In the genomic region with DNA sequence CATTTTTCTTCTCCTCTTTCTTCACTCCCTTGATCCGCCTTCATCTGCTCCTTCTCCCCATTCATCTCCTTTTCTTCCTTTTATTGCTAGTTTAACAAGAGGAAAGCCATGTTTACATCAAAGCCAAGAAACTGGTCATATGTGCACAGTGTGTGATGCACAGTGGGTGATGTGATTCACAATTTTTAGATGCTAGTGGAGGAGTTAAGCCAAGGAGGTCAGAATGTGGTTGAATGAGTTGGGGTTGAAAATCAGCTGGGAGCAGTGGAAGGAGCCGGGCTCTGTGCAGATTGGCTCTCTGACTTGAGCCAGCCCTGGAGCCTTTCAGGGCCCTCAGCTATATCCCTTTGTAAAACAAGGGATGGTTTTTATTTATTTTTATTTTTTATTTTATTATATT, we compare ENCODE assay signal across 20 cellular contexts.
"Had no signal": no experiment of that assay in that cellular context is flagged by ENCODE, and none has a peak within 500 bp of the region (broad histone marks: within the 10 kb centered on the region; RNA-seq: fewer than 3 reads in every experiment).

No MANE protein-coding gene starts in this region.

- H3K4me3 ChIP-seq: prostate gland, spleen, thoracic aorta, upper lobe of right lung had no signal

- H3K4me1 Mint-ChIP-seq: memory B cell, nephron had no signal

- H3K27ac Mint-ChIP-seq: activated CD4-positive, alpha-beta T cell treated with anti-CD3 and anti-CD28 coated beads, Interleukin-2, amount 10 ng/mL, durations not matched to agents 7 days and 5 days; activated naive CD8-positive, alpha-beta T cell; effector memory CD8-positive, alpha-beta T cell; memory B cell; nephron; stimulated activated naive CD8-positive, alpha-beta T cell treated with anti-CD3 and anti-CD28 coated beads, Interleukin-15, amount 100 ng/mL, for 72 hours had no signal

- H3K27me3 Mint-ChIP-seq: activated CD4-positive, alpha-beta T cell treated with anti-CD3 and anti-CD28 coated beads, Interleukin-2, amount 10 ng/mL, durations not matched to agents 7 days and 5 days; activated naive CD8-positive, alpha-beta T cell; effector memory CD8-positive, alpha-beta T cell; memory B cell; stimulated activated naive CD8-positive, alpha-beta T cell treated with anti-CD3 and anti-CD28 coated beads, Interleukin-15, amount 100 ng/mL, for 72 hours had no signal

- H3K4me3 Mint-ChIP-seq: activated CD4-positive, alpha-beta T cell treated with anti-CD3 and anti-CD28 coated beads, Interleukin-2, amount 10 ng/mL, durations not matched to agents 7 days and 5 days; activated naive CD8-positive, alpha-beta T cell; effector memory CD8-positive, alpha-beta T cell; memory B cell; nephron; stimulated activated naive CD8-positive, alpha-beta T cell treated with anti-CD3 and anti-CD28 coated beads, Interleukin-15, amount 100 ng/mL, for 72 hours had no signal

- DNase-seq: activated CD4-positive, alpha-beta T cell treated with anti-CD3 and anti-CD28 coated beads, Interleukin-2, amount 10 ng/mL, durations not matched to agents 7 days and 5 days; activated CD8-positive, alpha-beta memory T cell treated with anti-CD3 and anti-CD28 coated beads, Interleukin-2, amount 50 U/mL, for 48 hours; activated gamma-delta T cell treated with Interleukin-2 at 50 U/mL for 16 hours; amygdala; dermis blood vessel endothelial cell; effector memory CD8-positive, alpha-beta T cell; hippocampal formation; kidney glomerular epithelial cell; left ventricle myocardium superior; occipital lobe; right cardiac atrium; spleen; stimulated activated naive CD8-positive, alpha-beta T cell treated with anti-CD3 and anti-CD28 coated beads, Interleukin-15, amount 100 ng/mL, for 72 hours; SW 1271; upper lobe of right lung had no signal

- ATAC-seq: effector memory CD8-positive, alpha-beta T cell; left ventricle myocardium superior; right cardiac atrium; stimulated activated naive CD8-positive, alpha-beta T cell treated with anti-CD3 and anti-CD28 coated beads, Interleukin-15, amount 100 ng/mL, for 72 hours; upper lobe of right lung had no signal

- H3K9me3 Mint-ChIP-seq: activated CD4-positive, alpha-beta T cell treated with anti-CD3 and anti-CD28 coated beads, Interleukin-2, amount 10 ng/mL, durations not matched to agents 7 days and 5 days; effector memory CD8-positive, alpha-beta T cell; nephron; stimulated activated naive CD8-positive, alpha-beta T cell treated with anti-CD3 and anti-CD28 coated beads, Interleukin-15, amount 100 ng/mL, for 72 hours had no signal
